ENCODE assay signal across 21 cellular contexts in genomic region chr3:131353016-131353877, GRCh38. TPM values are rescaled to one million over a fixed set of nuclear protein-coding genes. Genes with fewer than 3 reads are reported as not detected.
DNase-seq lines count a peak whose midpoint lies in the region; TF ChIP-seq lines count a peak whose summit lies in the region.
"Had no signal": no experiment of that assay in that cellular context is flagged by ENCODE, and none has a peak within 500 bp of the region (broad histone marks: within the 10 kb centered on the region; RNA-seq: fewer than 3 reads in every experiment).

No MANE protein-coding gene starts in this region.

- H3K4me3 Mint-ChIP-seq in HFFc6, result peak overlapping the region; percentile 27; the same call in 1 of the 2 replicates
- H3K4me3 Mint-ChIP-seq: CD4-positive, CD25-positive, alpha-beta regulatory T cell had no signal

- no peaks in the 10 kb centered on the region for H3K79me1 ChIP-seq in neuronal stem cell (ENCODE audit: low read depth, low read length)

- H3K4me1 Mint-ChIP-seq in HFFc6 (ENCODE audit: low read depth), result peaks cover 77% of the 10 kb centered on the region

- no peak overlapping the region for H3K4ac ChIP-seq in neuronal stem cell (ENCODE audit: low read length)

- H2BK5ac ChIP-seq in neuronal stem cell (ENCODE audit: low read length), result no peak overlapping the region

- H3K79me2 ChIP-seq in OCI-LY7 (ENCODE audit: insufficient read depth, low read depth, low read length), result no peaks in the 10 kb centered on the region

- H3K14ac ChIP-seq in neuronal stem cell (ENCODE audit: low read length), result no peak overlapping the region

- H3K9me2 ChIP-seq in OCI-LY7 (ENCODE audit: insufficient read depth, low read length), result no peaks in the 10 kb centered on the region

- H3K4me1 ChIP-seq in OCI-LY7 (ENCODE audit: insufficient read depth, low read length, poor library complexity, severe bottlenecking) (peaks cover 9% of the 10 kb centered on the region), neuronal stem cell (ENCODE audit: control insufficient read depth in 2 of 2, insufficient read depth in 1 of 2, low read depth in 1 of 2, low read length in 2 of 2) (peaks cover 0 to 2% of the 10 kb centered on the region in 2 donors)
- H3K4me1 ChIP-seq: sigmoid colon, transverse colon had no signal

- CTCF ChIA-PET in OCI-LY7 (lab: Charles Lee; ENCODE audit: unreplicated experiment), result no interaction called here

- H3K4me2 ChIP-seq in OCI-LY7 (ENCODE audit: low read length) (0 out of 2 replicates have a peak overlapping the region, but pooled peaks have one; percentile 3), neuronal stem cell (ENCODE audit: insufficient read depth, low read length, poor library complexity, severe bottlenecking) (no peak overlapping the region)

- H3K9me3 ChIP-seq in OCI-LY7 (ENCODE audit: low read length) (no peaks in the 10 kb centered on the region), neuronal stem cell (replicated peaks in 1 of 2; ENCODE audit: control insufficient read depth in 2 of 2, insufficient read depth in 1 of 2, low read depth in 1 of 2, low read length in 2 of 2) (no peaks in the 10 kb centered on the region)
- H3K9me3 ChIP-seq: MG63, sigmoid colon, transverse colon had no signal

- H2AK5ac ChIP-seq in neuronal stem cell (ENCODE audit: low read depth, low read length), result no peak overlapping the region

- no peak overlapping the region for H3K18ac ChIP-seq in neuronal stem cell (ENCODE audit: low read length)

- DNase-seq in DMS79 treated with DMSO at 0.1 percent for 48 hours (lab: John Stamatoyannopoulos, UW), result peak; percentile 14
- no peak for DNase-seq in DMS79 (lab: John Stamatoyannopoulos, UW)
- DNase-seq in HFFc6, result peak; percentile 12
- DNase-seq in OCI-LY7 (ENCODE audit: low spot score), result peak; percentile 7
- no peak for DNase-seq in neuronal stem cell (ENCODE audit: low spot score)
- DNase-seq in nucleus accumbens (lab: John Stamatoyannopoulos, UW), result no peak
- DNase-seq in mesenteric fat pad (ENCODE audit: low spot score), result no peak
- DNase-seq in DMS153 treated with DMSO at 0.1 percent for 48 hours (lab: John Stamatoyannopoulos, UW; ENCODE audit: unreplicated experiment), result no peak
- DNase-seq: 8988T; activated CD4-positive, CD25-positive, alpha-beta regulatory T cell treated with anti-CD3 and anti-CD28 coated beads, Interleukin-2, amount 50 U/mL, for 72 hours; activated naive CD4-positive, alpha-beta T cell; aorta; CD4-positive, CD25-positive, alpha-beta regulatory T cell; MG63; NCI-H2081 treated with DMSO at 0.1 percent for 48 hours; NCI-H82; RPMI8226; sigmoid colon; stimulated activated CD4-positive, alpha-beta T cell treated with anti-CD3 and anti-CD28 coated beads, Interleukin-4, amount 100 ng/mL, for 1 hour; transverse colon had no signal

- H3K27ac Mint-ChIP-seq in HFFc6, result peak overlapping the region; percentile 62

- TF ChIP-seq CTCF in HFFc6 (IDR thresholded peaks at IDR 0.05), result no peak
- no peak for TF ChIP-seq CTCF in OCI-LY7 (conservative IDR thresholded peaks at IDR 0.05; ENCODE audit: low read length)

- no CpG with 5 or more reads among the region's 2 CpGs for WGBS in neuronal stem cell (ENCODE audit: extremely low coverage in 2 of 2, insufficient read length in 2 of 2, insufficient replicate concordance in 1 of 2), 2 donors

- H3K23ac ChIP-seq in neuronal stem cell (ENCODE audit: low read depth, low read length, poor library complexity), result no peak overlapping the region

- H4K91ac ChIP-seq in neuronal stem cell (ENCODE audit: low read depth, low read length, poor library complexity), result no peak overlapping the region

- no peaks in the 10 kb centered on the region for H4K20me1 ChIP-seq in OCI-LY7 (ENCODE audit: insufficient read depth, low read length)

- no peak overlapping the region for H3K9ac ChIP-seq in neuronal stem cell (ENCODE audit: low read depth, low read length, poor library complexity)

- H3K27ac ChIP-seq in OCI-LY7 (ENCODE audit: low read depth, low read length, poor library complexity, severe bottlenecking) (no peak overlapping the region), neuronal stem cell (replicated peaks; ENCODE audit: low read length) (no peak overlapping the region)
- H3K27ac ChIP-seq: epithelial cell of prostate, sigmoid colon, transverse colon had no signal

- peaks cover 0 to 2% (median 0%) of the 10 kb centered on the region in 3 experiments for H3K27me3 ChIP-seq in neuronal stem cell (ENCODE audit: control insufficient read depth in 3 of 3, insufficient read depth in 3 of 3, low read depth in 1 of 3, low read length in 3 of 3)
- H3K27me3 ChIP-seq: MG63, sigmoid colon, transverse colon had no signal

- H3K4me3 ChIP-seq in OCI-LY7 (ENCODE audit: low read depth, low read length, poor library complexity, severe bottlenecking), result no peak overlapping the region
- H3K4me3 ChIP-seq in neuronal stem cell (ENCODE audit: low read length in 2 of 2), result no peak overlapping the region
- H3K4me3 ChIP-seq: MG63, sigmoid colon, transverse colon had no signal

- H3K9me3 Mint-ChIP-seq in HFFc6, result no peaks in the 10 kb centered on the region

- no peak overlapping the region for H4K8ac ChIP-seq in neuronal stem cell (ENCODE audit: low read depth, low read length)

- intact Hi-C loops in OCI-LY7 (cut with micrococcal nuclease; ENCODE audit: unreplicated experiment), result no loop called here

- H3K36me3 ChIP-seq in OCI-LY7 (ENCODE audit: insufficient read depth, low read length), result no peaks in the 10 kb centered on the region
- no peaks in the 10 kb centered on the region for H3K36me3 ChIP-seq in neuronal stem cell (replicated peaks in 1 of 2; ENCODE audit: control insufficient read depth in 2 of 2, insufficient read depth in 2 of 2, low read length in 2 of 2)
- H3K36me3 ChIP-seq: MG63, sigmoid colon, transverse colon had no signal

- no peaks in the 10 kb centered on the region for H3K36me3 Mint-ChIP-seq in HFFc6 (ENCODE audit: low read depth)
- H3K36me3 Mint-ChIP-seq: CD4-positive, CD25-positive, alpha-beta regulatory T cell had no signal

- no peak overlapping the region for H2BK15ac ChIP-seq in neuronal stem cell (ENCODE audit: low read length)

- no TSS peak for BruUV-seq in OCI-LY7 (replicated peaks; lab: Mats Ljungman, UMichigan)

- POLR2A ChIA-PET in OCI-LY7 (lab: Charles Lee), result interaction anchor here (0.9 to 1.0 kb wide), 3 partner anchors 11 to 75 kb away, joined by 3 read pairs; partner anchors contain the start of gene NUDT16

- peak overlapping the region; percentile 57; the same call in 1 of the 2 replicates for H2AFZ ChIP-seq in OCI-LY7 (ENCODE audit: low read length)
- H2AFZ ChIP-seq in neuronal stem cell (ENCODE audit: low read length), result peak overlapping the region; percentile 32

- H3K27me3 Mint-ChIP-seq in HFFc6 (ENCODE audit: insufficient read depth), result no peaks in the 10 kb centered on the region

- no peak overlapping the region for H2BK12ac ChIP-seq in neuronal stem cell (ENCODE audit: low read length)

- no peak overlapping the region for H2BK120ac ChIP-seq in neuronal stem cell (ENCODE audit: low read depth, low read length)

RNA-seq across cellular contexts. Expression of gene NUDT16, which starts 28.3 kb away (rescaled TPM):
- total RNA-seq in HFFc6 (2021; fragmentation: NEBNext Ultra II Directional; extraction: Animal tissue kit (Norgen Biotek cat#: 25700)), result 10 to 100 TPM; 18.3 to 21.3 (median 19.7) TPM
- 8.7 and 9.0 TPM in 2 replicates for total RNA-seq in OCI-LY7 (2014; rRNA removed; shearing (Covaris generic))
- total RNA-seq in OCI-LY7 (2022), result 12.5 and 14.0 TPM in 2 replicates
- polyA plus RNA-seq in neuronal stem cell (2013, experiment 1 of 2), result 14.8 TPM
- 14.5 TPM for polyA plus RNA-seq in neuronal stem cell (2013, experiment 2 of 2)
- total RNA-seq in mesenteric fat pad, result 26.9 TPM

Comparison
In these comparisons a context has a peak if more than half of its experiments do, and no peak if none do; other contexts are left out.
1. DNase-seq: peak in DMS79 treated with DMSO at 0.1 percent for 48 hours (single experiment), HFFc6 (single experiment) and OCI-LY7 (single experiment); none in DMS79 (single experiment), neuronal stem cell (single experiment), nucleus accumbens (0 of 56), mesenteric fat pad (single experiment) and DMS153 treated with DMSO at 0.1 percent for 48 hours (single experiment).